Comparison of ENCODE assay signal across 20 cellular contexts in genomic region chr15:67747949-67748348, GRCh38.
A peak's percentile ranks its signal among the peaks of the same experiment; 100 is the strongest.
DNase-seq lines count a peak whose midpoint lies in the region; ATAC-seq, FAIRE-seq and TF ChIP-seq lines count a peak whose summit lies in the region.
"Had no signal": no experiment of that assay in that cellular context is flagged by ENCODE, and none has a peak within 500 bp of the region (broad histone marks: within the 10 kb centered on the region; RNA-seq: fewer than 3 reads in every experiment).

No MANE protein-coding gene starts in this region.

- H4K20me1 ChIP-seq in BLaER1: no peaks in the 10 kb centered on the region

- H3K4me3 ChIP-seq in BLaER1: no peak overlapping the region
- 0 out of 2 replicates have a peak overlapping the region, but pooled peaks have one; percentile 35 for H3K4me3 ChIP-seq in SK-N-MC
- H3K4me3 ChIP-seq in epithelial cell of esophagus (ENCODE audit: low read length): no peak overlapping the region
- no peak overlapping the region for H3K4me3 ChIP-seq in sigmoid colon
- H3K4me3 ChIP-seq: HAP-1 had no signal

- TF ChIP-seq CTCF in epithelial cell of esophagus (IDR thresholded peaks at IDR 0.05; ENCODE audit: insufficient read depth, low read depth, low read length, missing control alignments) (no peak), sigmoid colon (IDR thresholded peaks at IDR 0.05) (no peak)

- peak; percentile 33 for FAIRE-seq in GM12892 (lab: Jason Lieb, UNC)
- FAIRE-seq: A204.1, G401.6, H54 had no signal

- H3K36me3 ChIP-seq in BLaER1: peaks cover 7% of the 10 kb centered on the region
- no peaks in the 10 kb centered on the region for H3K36me3 ChIP-seq in SK-N-MC (ENCODE audit: insufficient read depth, low read length)
- no peaks in the 10 kb centered on the region for H3K36me3 ChIP-seq in sigmoid colon
- H3K36me3 ChIP-seq: HAP-1 had no signal

- H3K27me3 ChIP-seq in BLaER1 (no peaks in the 10 kb centered on the region), sigmoid colon (no peaks in the 10 kb centered on the region)

- H3K9me3 ChIP-seq in BLaER1: no peaks in the 10 kb centered on the region
- no peaks in the 10 kb centered on the region for H3K9me3 ChIP-seq in SK-N-MC (ENCODE audit: low read depth, low read length)
- no peaks in the 10 kb centered on the region for H3K9me3 ChIP-seq in sigmoid colon
- H3K9me3 ChIP-seq: HAP-1 had no signal

- WGBS in sigmoid colon, 2 donors: 96 to 97% methylated on average over 3 of the region's 3 CpGs

- no peak for DNase-seq in GM12892 (ENCODE audit: insufficient read length)
- no peak for DNase-seq in SK-N-MC (ENCODE audit: low read depth, low spot score)
- peak; percentile 16 for DNase-seq in epithelial cell of esophagus (ENCODE audit: low read depth)
- no peak for DNase-seq in NCI-H187 (lab: John Stamatoyannopoulos, UW)
- no peak for DNase-seq in UCSD-AML1 (lab: John Stamatoyannopoulos, UW; ENCODE audit: unreplicated experiment)
- no peak for DNase-seq in sigmoid colon
- DNase-seq: C1 segment of cervical spinal cord; Calu3; CD4-positive, alpha-beta memory T cell; COR-L47; DMS53; DMS79 treated with DMSO at 0.1 percent for 48 hours; GOT3 had no signal

- intact Hi-C loops in sigmoid colon (cut with DNase I): no loop called here

- no peak for TF ChIP-seq POLR2A in GM12892 (IDR thresholded peaks at IDR 0.05; ENCODE audit: low read depth, low read length)
- no peak for TF ChIP-seq POLR2A in sigmoid colon (IDR thresholded peaks at IDR 0.05)

- H3K9ac ChIP-seq in BLaER1: no peak overlapping the region
- no peak overlapping the region for H3K9ac ChIP-seq in SK-N-MC (ENCODE audit: insufficient read length)

- H3K4me2 ChIP-seq in BLaER1: peak overlapping the region; percentile 40

- H3K4me1 ChIP-seq in BLaER1 (peaks cover 32% of the 10 kb centered on the region), sigmoid colon (peaks cover 0 to 26% (median 19%) of the 10 kb centered on the region in 4 donors)

- ATAC-seq in GM21360 (IDR thresholded peaks at IDR 0.05; ENCODE audit: unreplicated experiment): no peak

- H3K27ac ChIP-seq in BLaER1: no peak overlapping the region
- H3K27ac ChIP-seq in SK-N-MC: peak overlapping the region; percentile 32; the same call in 1 of the 2 replicates
- H3K27ac ChIP-seq in sigmoid colon: no peak overlapping the region
- H3K27ac ChIP-seq: 22Rv1 had no signal

- no peak for TF ChIP-seq EP300 in sigmoid colon (IDR thresholded peaks at IDR 0.05)
